ENCODE assay signal across 17 cellular contexts in genomic region chr2:28778392-28778791, GRCh38. TPM values are rescaled to one million over a fixed set of nuclear protein-coding genes. Genes with fewer than 3 reads are reported as not detected.
DNase-seq lines count a peak whose midpoint lies in the region; ATAC-seq and TF ChIP-seq lines count a peak whose summit lies in the region.
"Had no signal": no experiment of that assay in that cellular context is flagged by ENCODE, and none has a peak within 500 bp of the region (broad histone marks: within the 10 kb centered on the region; RNA-seq: fewer than 3 reads in every experiment).

No MANE protein-coding gene starts in this region.

- no peak for TF ChIP-seq CTCF in PC-3 (conservative IDR thresholded peaks at IDR 0.05; ENCODE audit: low read depth, low read length)

- no peaks in the 10 kb centered on the region for H3K9me2 ChIP-seq in PC-3 (replicated peaks; ENCODE audit: low read length)

- no peaks in the 10 kb centered on the region for H3K27me3 Mint-ChIP-seq in activated naive CD8-positive, alpha-beta T cell
- H3K27me3 Mint-ChIP-seq in activated naive CD8-positive, alpha-beta T cell treated with anti-CD3 and anti-CD28 coated beads, Interleukin-2, amount 50 U/mL, for 24 hours: no peaks in the 10 kb centered on the region
- peaks cover 0 to 3% (median under 1%) of the 10 kb centered on the region in 3 donors for H3K27me3 Mint-ChIP-seq in immature natural killer cell (ENCODE audit: low read depth in 3 of 3)

- no peak overlapping the region for H3K4me2 ChIP-seq in PC-3 (ENCODE audit: low read length)

- no peaks in the 10 kb centered on the region for H3K4me1 ChIP-seq in PC-3 (ENCODE audit: insufficient read depth, low read length)

- TSS peak; percentile 4 for BruUV-seq in PC-3 (replicated peaks; lab: Mats Ljungman, UMichigan)

- intact Hi-C loops in PC-3 (cut with micrococcal nuclease): no loop called here

- H3K4me3 ChIP-seq in PC-3 (ENCODE audit: low read length): no peak overlapping the region
- H3K4me3 ChIP-seq: GM23248 had no signal

- ATAC-seq in activated naive CD8-positive, alpha-beta T cell treated with anti-CD3 and anti-CD28 coated beads, Interleukin-2, amount 50 U/mL, for 24 hours: no peak
- ATAC-seq in PC-3: no peak
- ATAC-seq in stimulated activated effector memory CD8-positive, alpha-beta T cell treated with anti-CD3 and anti-CD28 coated beads, Interleukin-12 subunit alpha, Interleukin-12 subunit beta, amount 100 ng/mL, for 72 hours: no peak

- H4K20me1 ChIP-seq in PC-3 (ENCODE audit: low read length): peaks cover 41% of the 10 kb centered on the region

- peaks cover 9% of the 10 kb centered on the region for H3K36me3 Mint-ChIP-seq in activated naive CD8-positive, alpha-beta T cell
- peaks cover 45% of the 10 kb centered on the region for H3K36me3 Mint-ChIP-seq in activated naive CD8-positive, alpha-beta T cell treated with anti-CD3 and anti-CD28 coated beads, Interleukin-2, amount 50 U/mL, for 24 hours (ENCODE audit: low read depth)
- H3K36me3 Mint-ChIP-seq in immature natural killer cell: peaks cover 0 to 27% (median 16%) of the 10 kb centered on the region in 3 donors
- peaks cover 86% of the 10 kb centered on the region for H3K36me3 Mint-ChIP-seq in stimulated activated effector memory CD8-positive, alpha-beta T cell treated with anti-CD3 and anti-CD28 coated beads, Interleukin-12 subunit alpha, Interleukin-12 subunit beta, amount 100 ng/mL, for 72 hours

- H3K4me3 Mint-ChIP-seq in activated naive CD8-positive, alpha-beta T cell: no peak overlapping the region
- H3K4me3 Mint-ChIP-seq in activated naive CD8-positive, alpha-beta T cell treated with anti-CD3 and anti-CD28 coated beads, Interleukin-2, amount 50 U/mL, for 24 hours: no peak overlapping the region
- no peak overlapping the region for H3K4me3 Mint-ChIP-seq in immature natural killer cell
- no peak overlapping the region for H3K4me3 Mint-ChIP-seq in stimulated activated effector memory CD8-positive, alpha-beta T cell treated with anti-CD3 and anti-CD28 coated beads, Interleukin-12 subunit alpha, Interleukin-12 subunit beta, amount 100 ng/mL, for 72 hours

- no peaks in the 10 kb centered on the region for H3K9me3 Mint-ChIP-seq in activated naive CD8-positive, alpha-beta T cell (ENCODE audit: low read depth)
- no peaks in the 10 kb centered on the region for H3K9me3 Mint-ChIP-seq in activated naive CD8-positive, alpha-beta T cell treated with anti-CD3 and anti-CD28 coated beads, Interleukin-2, amount 50 U/mL, for 24 hours
- H3K9me3 Mint-ChIP-seq in immature natural killer cell: no peaks in the 10 kb centered on the region
- H3K9me3 Mint-ChIP-seq in stimulated activated effector memory CD8-positive, alpha-beta T cell treated with anti-CD3 and anti-CD28 coated beads, Interleukin-12 subunit alpha, Interleukin-12 subunit beta, amount 100 ng/mL, for 72 hours: no peaks in the 10 kb centered on the region

- H3K36me3 ChIP-seq in PC-3 (ENCODE audit: low read depth, low read length): peaks cover 57% of the 10 kb centered on the region

- peaks cover 38% of the 10 kb centered on the region for H3K4me1 Mint-ChIP-seq in activated naive CD8-positive, alpha-beta T cell (ENCODE audit: low read depth)
- H3K4me1 Mint-ChIP-seq in activated naive CD8-positive, alpha-beta T cell treated with anti-CD3 and anti-CD28 coated beads, Interleukin-2, amount 50 U/mL, for 24 hours: peaks cover 25% of the 10 kb centered on the region
- peaks cover 24 to 49% of the 10 kb centered on the region in 2 donors for H3K4me1 Mint-ChIP-seq in immature natural killer cell
- peaks cover 15% of the 10 kb centered on the region for H3K4me1 Mint-ChIP-seq in stimulated activated effector memory CD8-positive, alpha-beta T cell treated with anti-CD3 and anti-CD28 coated beads, Interleukin-12 subunit alpha, Interleukin-12 subunit beta, amount 100 ng/mL, for 72 hours

- H3K27me3 ChIP-seq in PC-3 (ENCODE audit: low read length): no peaks in the 10 kb centered on the region

- H3F3A ChIP-seq in PC-3 (ENCODE audit: low read length, unreplicated experiment): peaks cover 1% of the 10 kb centered on the region

- no peak overlapping the region for H3K9ac ChIP-seq in PC-3 (ENCODE audit: low read length)
- H3K9ac ChIP-seq: GM23248 had no signal

- no peak overlapping the region for H2AFZ ChIP-seq in PC-3 (ENCODE audit: low read length)
- H2AFZ ChIP-seq: GM23248 had no signal

- no peaks in the 10 kb centered on the region for H3K9me3 ChIP-seq in PC-3 (ENCODE audit: low read length)

- peaks cover 67% of the 10 kb centered on the region for H3K79me2 ChIP-seq in PC-3 (ENCODE audit: low read length)

- H3K27ac Mint-ChIP-seq in activated naive CD8-positive, alpha-beta T cell: peak overlapping the region; percentile 58
- no peak overlapping the region for H3K27ac Mint-ChIP-seq in activated naive CD8-positive, alpha-beta T cell treated with anti-CD3 and anti-CD28 coated beads, Interleukin-2, amount 50 U/mL, for 24 hours
- H3K27ac Mint-ChIP-seq in immature natural killer cell: peak overlapping the region in 4 of 6 donors; percentile 9 to 35 (median 25)
- peak overlapping the region; percentile 32 for H3K27ac Mint-ChIP-seq in stimulated activated effector memory CD8-positive, alpha-beta T cell treated with anti-CD3 and anti-CD28 coated beads, Interleukin-12 subunit alpha, Interleukin-12 subunit beta, amount 100 ng/mL, for 72 hours

- POLR2A ChIA-PET in PC-3 (lab: Charles Lee; ENCODE audit: unreplicated experiment): interaction anchor here (0.6 kb wide), 1 partner anchor 15 kb away, joined by 3 read pairs; no protein-coding TSS in a partner anchor

- no peak for DNase-seq in activated naive CD8-positive, alpha-beta T cell treated with anti-CD3 and anti-CD28 coated beads, Interleukin-2, amount 50 U/mL, for 24 hours
- DNase-seq in PC-3 (no peak), immature natural killer cell (no peak), NCI-H345 (lab: John Stamatoyannopoulos, UW) (no peak)
- no peak for DNase-seq in stimulated activated effector memory CD8-positive, alpha-beta T cell treated with anti-CD3 and anti-CD28 coated beads, Interleukin-12 subunit alpha, Interleukin-12 subunit beta, amount 100 ng/mL, for 72 hours (ENCODE audit: low spot score in 2 of 2)
- DNase-seq in activated effector memory CD4-positive, alpha-beta T cell treated with anti-CD3 and anti-CD28 coated beads, Interleukin-2, amount 50 U/mL, for 16 hours: no peak
- DNase-seq: ACHN, DMS 273 treated with DMSO at 0.1 percent for 48 hours, GM23248, KBM-7, NCI-H1048, NCI-H146, NCI-H2227 treated with DMSO at 0.1 percent for 48 hours, NCI-H526 treated with DMSO at 0.1 percent for 48 hours, OCI-M1 had no signal

- CTCF ChIA-PET in PC-3 (lab: Charles Lee): interaction anchor here (0.6 kb wide), 1 partner anchor 184 kb away, joined by 3 read pairs; no protein-coding TSS in a partner anchor

- no peak overlapping the region for H3K27ac ChIP-seq in PC-3 (ENCODE audit: low read length)
- H3K27ac ChIP-seq: GM23248, RWPE1 had no signal

RNA-seq across cellular contexts. Expression of gene PPP1CB, which starts 26.8 kb away (rescaled TPM):
- total RNA-seq in PC-3 (2014; rRNA removed): 84.2 and 101 TPM in 2 replicates
- 100 to 1,000 TPM in 1 of 3 donors, 10 to 100 TPM in 2; 62.1 to 104 (median 72.3) TPM for polyA plus RNA-seq in immature natural killer cell

RNA-seq across cellular contexts. Expression of gene SPDYA, which starts 32.2 kb away (rescaled TPM):
- total RNA-seq in PC-3 (2014; rRNA removed): 0.69 and 1.3 TPM in 2 replicates
- not detected for polyA plus RNA-seq in immature natural killer cell
- total RNA-seq: GM23248 had no signal
